ENCODE assay signal across 8 cellular contexts in genomic region chr6:130575971-130576370, GRCh38.
DNase-seq lines count a peak whose midpoint lies in the region; ATAC-seq and TF ChIP-seq lines count a peak whose summit lies in the region.

No MANE protein-coding gene starts in this region.

- TF ChIP-seq POLR2A in testis (IDR thresholded peaks at IDR 0.05), result no peak

- no peak overlapping the region for H3K4me3 ChIP-seq in testis
- no peak overlapping the region for H3K4me3 ChIP-seq in HAP-1

- no peaks in the 10 kb centered on the region for H3K36me3 ChIP-seq in testis (ENCODE audit: low read depth, missing control alignments)
- no peaks in the 10 kb centered on the region for H3K36me3 ChIP-seq in HAP-1 (replicated peaks)

- no peaks in the 10 kb centered on the region for H3K9me3 ChIP-seq in testis
- H3K9me3 ChIP-seq in HAP-1, result no peaks in the 10 kb centered on the region

- intact Hi-C loops in testis (cut with DNase I; ENCODE audit: low total_unique reads), result no loop called here

- WGBS in testis, 2 donors, result 70 to 90% methylated on average over 2 of the region's 2 CpGs

- in situ Hi-C loops in HAP-1 (cut with MboI; ENCODE audit: low sequenced_read_pairs), result no loop called here

- no peak for TF ChIP-seq CTCF in testis (IDR thresholded peaks at IDR 0.05)

- H3K27me3 ChIP-seq in testis, result no peaks in the 10 kb centered on the region
- H3K27me3 ChIP-seq in HAP-1 (ENCODE audit: low read depth), result no peaks in the 10 kb centered on the region

- ATAC-seq in GM19467 (IDR thresholded peaks at IDR 0.05; ENCODE audit: unreplicated experiment) (peak; percentile 99), HG03442 (IDR thresholded peaks at IDR 0.05; ENCODE audit: unreplicated experiment) (peak; percentile 99)

- H3K27ac ChIP-seq in testis, result no peak overlapping the region

- no peaks in the 10 kb centered on the region for H3K4me1 ChIP-seq in testis
- H3K4me1 ChIP-seq in HAP-1, result no peaks in the 10 kb centered on the region

- peak; percentile 31 for DNase-seq in activated T-cell treated with anti-CD3 and anti-CD28 coated beads, Interleukin-2, amount 50 U/mL, for 1 hour
- peak; percentile 40 to 44 for DNase-seq in stimulated activated CD8-positive, alpha-beta memory T cell treated with anti-CD3 and anti-CD28 coated beads, Interleukin-15, amount 100 ng/mL, for 48 hours (ENCODE audit: low read depth in 2 of 2)
- DNase-seq in NCI-H1048 (lab: John Stamatoyannopoulos, UW) (no peak), testis (no peak), HAP-1 (ENCODE audit: low spot score in 2 of 2) (no peak), inferior parietal cortex (ENCODE audit: extremely low spot score) (no peak)

Comparison
In these comparisons a context has a peak if more than half of its experiments do, and no peak if none do; other contexts are left out.
1. DNase-seq: peak in activated T-cell treated with anti-CD3 and anti-CD28 coated beads, Interleukin-2, amount 50 U/mL, for 1 hour (single experiment) and stimulated activated CD8-positive, alpha-beta memory T cell treated with anti-CD3 and anti-CD28 coated beads, Interleukin-15, amount 100 ng/mL, for 48 hours (2 of 2); none in NCI-H1048 (single experiment), testis (single experiment), HAP-1 (0 of 2) and inferior parietal cortex (single experiment).